Comparison of ENCODE assay signal across 21 cellular contexts in genomic region chr5:172571892-172572291, GRCh38.
DNase-seq lines count a peak whose midpoint lies in the region; ATAC-seq, FAIRE-seq and TF ChIP-seq lines count a peak whose summit lies in the region.
"Had no signal": no experiment of that assay in that cellular context is flagged by ENCODE, and none has a peak within 500 bp of the region (broad histone marks: within the 10 kb centered on the region; RNA-seq: fewer than 3 reads in every experiment).

No MANE protein-coding gene starts in this region.

- H3K9me3 ChIP-seq in cardiac muscle cell (ENCODE audit: low read depth) (no peaks in the 10 kb centered on the region), prostate gland (no peaks in the 10 kb centered on the region)

- WGBS in prostate gland: 90% methylated on average over 8 of the region's 8 CpGs

- DNase-seq in cardiac muscle cell (ENCODE audit: low read depth in 1 of 2, low spot score in 1 of 2): no peak
- no peak for DNase-seq in Right ventricle myocardium inferior (ENCODE audit: missing footprints)
- no peak for DNase-seq in HTR-8/SVneo (ENCODE audit: insufficient read length, low spot score)
- DNase-seq in bronchial epithelial cell (ENCODE audit: low read depth): no peak
- DNase-seq in prostate gland (ENCODE audit: low spot score): no peak
- DNase-seq in hippocampal formation (lab: John Stamatoyannopoulos, UW): no peak
- DNase-seq: C1 segment of cervical spinal cord; CD4-positive, CD25-positive, alpha-beta regulatory T cell; CD8-positive, alpha-beta memory T cell; COR-L47; DMS 273 treated with DMSO at 0.1 percent for 48 hours; DND-41; EL; GOT3; H9; IMR-90; Karpas-422; KBM-7 had no signal

- FAIRE-seq in HTR-8/SVneo (lab: Jason Lieb, UNC): peak; percentile 13
- FAIRE-seq in bronchial epithelial cell (lab: Jason Lieb, UNC): peak; percentile 43
- FAIRE-seq: GM12878 had no signal

- no peak for TF ChIP-seq POLR2A in prostate gland (IDR thresholded peaks at IDR 0.05)

- H3K36me3 ChIP-seq in cardiac muscle cell (no peaks in the 10 kb centered on the region), bronchial epithelial cell (ENCODE audit: control insufficient read depth, insufficient read depth, low read length) (no peaks in the 10 kb centered on the region), prostate gland (no peaks in the 10 kb centered on the region)

- H3K27ac ChIP-seq in cardiac muscle cell: peak overlapping the region; percentile 100
- H3K27ac ChIP-seq in prostate gland: no peak overlapping the region
- H3K27ac ChIP-seq: 22Rv1 had no signal

- H3K27me3 ChIP-seq in cardiac muscle cell (no peaks in the 10 kb centered on the region), bronchial epithelial cell (ENCODE audit: control insufficient read depth, insufficient read depth, low read length) (peaks cover 17% of the 10 kb centered on the region), prostate gland (replicated peaks; ENCODE audit: insufficient read depth) (no peaks in the 10 kb centered on the region)

- ATAC-seq in Right ventricle myocardium inferior (no peak), GM19452 (IDR thresholded peaks at IDR 0.05; ENCODE audit: unreplicated experiment) (no peak)
- ATAC-seq: GM12878 had no signal

- peaks cover 52% of the 10 kb centered on the region for H3K4me1 ChIP-seq in cardiac muscle cell (ENCODE audit: low read depth)
- H3K4me1 ChIP-seq in prostate gland (replicated peaks): no peaks in the 10 kb centered on the region

- H3K4me3 ChIP-seq in cardiac muscle cell: no peak overlapping the region
- no peak overlapping the region for H3K4me3 ChIP-seq in bronchial epithelial cell (ENCODE audit: low read depth, low read length)
- no peak overlapping the region for H3K4me3 ChIP-seq in prostate gland
- H3K4me3 ChIP-seq: GM12878 had no signal

- intact Hi-C loops in Right ventricle myocardium inferior (cut with DNase I): no loop called here
- intact Hi-C loops in prostate gland (cut with DNase I): no loop called here

- TF ChIP-seq CTCF in cardiac muscle cell (IDR thresholded peaks at IDR 0.05; ENCODE audit: low read depth, low read length) (no peak), bronchial epithelial cell (IDR thresholded peaks at IDR 0.05; ENCODE audit: insufficient read depth, low read length, severe bottlenecking) (no peak), prostate gland (IDR thresholded peaks at IDR 0.05) (no peak)
